1 cellular context compared by ENCODE assay signal in the genomic region with DNA sequence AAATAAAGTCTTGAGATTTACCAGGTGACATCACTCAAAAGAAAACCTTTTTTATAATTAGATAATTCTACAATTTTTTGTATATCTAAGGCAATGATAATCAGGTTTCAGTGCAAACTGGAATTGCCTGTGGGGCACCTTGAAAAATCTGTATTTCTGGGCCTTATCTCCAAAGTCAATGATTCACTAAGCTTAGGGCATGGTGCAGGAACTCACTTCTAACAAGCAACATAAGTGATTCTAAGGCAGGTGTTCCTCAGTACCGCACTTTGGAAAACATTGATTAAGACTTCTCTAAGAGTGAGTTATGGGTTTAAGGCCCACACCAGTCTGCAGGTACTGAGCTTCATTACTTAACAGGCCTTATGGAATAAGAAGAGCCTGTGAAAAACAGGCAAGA.
TF ChIP-seq lines count a peak whose summit lies in the region.

No MANE protein-coding gene starts in this region.

TF ChIP-seq in HepG2, 621 proteins besides CTCF, POLR2A, EP300 and RAD21 (continued from another document):
- TF ChIP-seq, protein P1, sequence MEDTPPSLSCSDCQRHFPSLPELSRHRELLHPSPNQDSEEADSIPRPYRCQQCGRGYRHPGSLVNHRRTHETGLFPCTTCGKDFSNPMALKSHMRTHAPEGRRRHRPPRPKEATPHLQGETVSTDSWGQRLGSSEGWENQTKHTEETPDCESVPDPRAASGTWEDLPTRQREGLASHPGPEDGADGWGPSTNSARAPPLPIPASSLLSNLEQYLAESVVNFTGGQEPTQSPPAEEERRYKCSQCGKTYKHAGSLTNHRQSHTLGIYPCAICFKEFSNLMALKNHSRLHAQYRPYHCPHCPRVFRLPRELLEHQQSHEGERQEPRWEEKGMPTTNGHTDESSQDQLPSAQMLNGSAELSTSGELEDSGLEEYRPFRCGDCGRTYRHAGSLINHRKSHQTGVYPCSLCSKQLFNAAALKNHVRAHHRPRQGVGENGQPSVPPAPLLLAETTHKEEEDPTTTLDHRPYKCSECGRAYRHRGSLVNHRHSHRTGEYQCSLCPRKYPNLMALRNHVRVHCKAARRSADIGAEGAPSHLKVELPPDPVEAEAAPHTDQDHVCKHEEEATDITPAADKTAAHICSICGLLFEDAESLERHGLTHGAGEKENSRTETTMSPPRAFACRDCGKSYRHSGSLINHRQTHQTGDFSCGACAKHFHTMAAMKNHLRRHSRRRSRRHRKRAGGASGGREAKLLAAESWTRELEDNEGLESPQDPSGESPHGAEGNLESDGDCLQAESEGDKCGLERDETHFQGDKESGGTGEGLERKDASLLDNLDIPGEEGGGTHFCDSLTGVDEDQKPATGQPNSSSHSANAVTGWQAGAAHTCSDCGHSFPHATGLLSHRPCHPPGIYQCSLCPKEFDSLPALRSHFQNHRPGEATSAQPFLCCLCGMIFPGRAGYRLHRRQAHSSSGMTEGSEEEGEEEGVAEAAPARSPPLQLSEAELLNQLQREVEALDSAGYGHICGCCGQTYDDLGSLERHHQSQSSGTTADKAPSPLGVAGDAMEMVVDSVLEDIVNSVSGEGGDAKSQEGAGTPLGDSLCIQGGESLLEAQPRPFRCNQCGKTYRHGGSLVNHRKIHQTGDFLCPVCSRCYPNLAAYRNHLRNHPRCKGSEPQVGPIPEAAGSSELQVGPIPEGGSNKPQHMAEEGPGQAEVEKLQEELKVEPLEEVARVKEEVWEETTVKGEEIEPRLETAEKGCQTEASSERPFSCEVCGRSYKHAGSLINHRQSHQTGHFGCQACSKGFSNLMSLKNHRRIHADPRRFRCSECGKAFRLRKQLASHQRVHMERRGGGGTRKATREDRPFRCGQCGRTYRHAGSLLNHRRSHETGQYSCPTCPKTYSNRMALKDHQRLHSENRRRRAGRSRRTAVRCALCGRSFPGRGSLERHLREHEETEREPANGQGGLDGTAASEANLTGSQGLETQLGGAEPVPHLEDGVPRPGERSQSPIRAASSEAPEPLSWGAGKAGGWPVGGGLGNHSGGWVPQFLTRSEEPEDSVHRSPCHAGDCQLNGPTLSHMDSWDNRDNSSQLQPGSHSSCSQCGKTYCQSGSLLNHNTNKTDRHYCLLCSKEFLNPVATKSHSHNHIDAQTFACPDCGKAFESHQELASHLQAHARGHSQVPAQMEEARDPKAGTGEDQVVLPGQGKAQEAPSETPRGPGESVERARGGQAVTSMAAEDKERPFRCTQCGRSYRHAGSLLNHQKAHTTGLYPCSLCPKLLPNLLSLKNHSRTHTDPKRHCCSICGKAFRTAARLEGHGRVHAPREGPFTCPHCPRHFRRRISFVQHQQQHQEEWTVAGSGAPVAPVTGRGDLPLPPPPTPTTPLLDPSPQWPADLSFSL (CRISPR knock-in tag; IDR thresholded peaks at IDR 0.05) = no peak
- TF ChIP-seq CBX1 (IDR thresholded peaks at IDR 0.05; ENCODE audit: low read depth) (no peak), GATAD2A (CRISPR knock-in tag; IDR thresholded peaks at IDR 0.05) (no peak), HNRNPUL1 (IDR thresholded peaks at IDR 0.05; ENCODE audit: low read depth, low read length) (no peak), ZNF253 (CRISPR knock-in tag; IDR thresholded peaks at IDR 0.05; ENCODE audit: borderline replicate concordance) (no peak), ZSCAN31 (CRISPR knock-in tag; IDR thresholded peaks at IDR 0.05; ENCODE audit: low read depth) (no peak), SNAPC2 (CRISPR knock-in tag; IDR thresholded peaks at IDR 0.05) (no peak), POLR2G (IDR thresholded peaks at IDR 0.05; ENCODE audit: low read depth, low read length) (no peak), REPIN1 (CRISPR knock-in tag; IDR thresholded peaks at IDR 0.05; ENCODE audit: borderline replicate concordance, low read depth) (no peak), SKI (IDR thresholded peaks at IDR 0.05; ENCODE audit: partially characterized antibody) (no peak)
- TF ChIP-seq, protein P2, sequence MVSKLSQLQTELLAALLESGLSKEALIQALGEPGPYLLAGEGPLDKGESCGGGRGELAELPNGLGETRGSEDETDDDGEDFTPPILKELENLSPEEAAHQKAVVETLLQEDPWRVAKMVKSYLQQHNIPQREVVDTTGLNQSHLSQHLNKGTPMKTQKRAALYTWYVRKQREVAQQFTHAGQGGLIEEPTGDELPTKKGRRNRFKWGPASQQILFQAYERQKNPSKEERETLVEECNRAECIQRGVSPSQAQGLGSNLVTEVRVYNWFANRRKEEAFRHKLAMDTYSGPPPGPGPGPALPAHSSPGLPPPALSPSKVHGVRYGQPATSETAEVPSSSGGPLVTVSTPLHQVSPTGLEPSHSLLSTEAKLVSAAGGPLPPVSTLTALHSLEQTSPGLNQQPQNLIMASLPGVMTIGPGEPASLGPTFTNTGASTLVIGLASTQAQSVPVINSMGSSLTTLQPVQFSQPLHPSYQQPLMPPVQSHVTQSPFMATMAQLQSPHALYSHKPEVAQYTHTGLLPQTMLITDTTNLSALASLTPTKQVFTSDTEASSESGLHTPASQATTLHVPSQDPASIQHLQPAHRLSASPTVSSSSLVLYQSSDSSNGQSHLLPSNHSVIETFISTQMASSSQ (IDR thresholded peaks at IDR 0.05; ENCODE audit: low read depth) = no peak
- TF ChIP-seq, protein P2 (CRISPR knock-in tag; IDR thresholded peaks at IDR 0.05; ENCODE audit: borderline replicate concordance) = no peak
- TF ChIP-seq, protein P3, sequence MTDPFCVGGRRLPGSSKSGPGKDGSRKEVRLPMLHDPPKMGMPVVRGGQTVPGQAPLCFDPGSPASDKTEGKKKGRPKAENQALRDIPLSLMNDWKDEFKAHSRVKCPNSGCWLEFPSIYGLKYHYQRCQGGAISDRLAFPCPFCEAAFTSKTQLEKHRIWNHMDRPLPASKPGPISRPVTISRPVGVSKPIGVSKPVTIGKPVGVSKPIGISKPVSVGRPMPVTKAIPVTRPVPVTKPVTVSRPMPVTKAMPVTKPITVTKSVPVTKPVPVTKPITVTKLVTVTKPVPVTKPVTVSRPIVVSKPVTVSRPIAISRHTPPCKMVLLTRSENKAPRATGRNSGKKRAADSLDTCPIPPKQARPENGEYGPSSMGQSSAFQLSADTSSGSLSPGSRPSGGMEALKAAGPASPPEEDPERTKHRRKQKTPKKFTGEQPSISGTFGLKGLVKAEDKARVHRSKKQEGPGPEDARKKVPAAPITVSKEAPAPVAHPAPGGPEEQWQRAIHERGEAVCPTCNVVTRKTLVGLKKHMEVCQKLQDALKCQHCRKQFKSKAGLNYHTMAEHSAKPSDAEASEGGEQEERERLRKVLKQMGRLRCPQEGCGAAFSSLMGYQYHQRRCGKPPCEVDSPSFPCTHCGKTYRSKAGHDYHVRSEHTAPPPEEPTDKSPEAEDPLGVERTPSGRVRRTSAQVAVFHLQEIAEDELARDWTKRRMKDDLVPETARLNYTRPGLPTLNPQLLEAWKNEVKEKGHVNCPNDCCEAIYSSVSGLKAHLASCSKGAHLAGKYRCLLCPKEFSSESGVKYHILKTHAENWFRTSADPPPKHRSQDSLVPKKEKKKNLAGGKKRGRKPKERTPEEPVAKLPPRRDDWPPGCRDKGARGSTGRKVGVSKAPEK (CRISPR knock-in tag; IDR thresholded peaks at IDR 0.05; ENCODE audit: borderline replicate concordance) = no peak
- TF ChIP-seq, protein P4, sequence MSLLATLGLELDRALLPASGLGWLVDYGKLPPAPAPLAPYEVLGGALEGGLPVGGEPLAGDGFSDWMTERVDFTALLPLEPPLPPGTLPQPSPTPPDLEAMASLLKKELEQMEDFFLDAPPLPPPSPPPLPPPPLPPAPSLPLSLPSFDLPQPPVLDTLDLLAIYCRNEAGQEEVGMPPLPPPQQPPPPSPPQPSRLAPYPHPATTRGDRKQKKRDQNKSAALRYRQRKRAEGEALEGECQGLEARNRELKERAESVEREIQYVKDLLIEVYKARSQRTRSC (CRISPR knock-in tag; IDR thresholded peaks at IDR 0.05; ENCODE audit: low read depth) = no peak
- TF ChIP-seq, protein P5, sequence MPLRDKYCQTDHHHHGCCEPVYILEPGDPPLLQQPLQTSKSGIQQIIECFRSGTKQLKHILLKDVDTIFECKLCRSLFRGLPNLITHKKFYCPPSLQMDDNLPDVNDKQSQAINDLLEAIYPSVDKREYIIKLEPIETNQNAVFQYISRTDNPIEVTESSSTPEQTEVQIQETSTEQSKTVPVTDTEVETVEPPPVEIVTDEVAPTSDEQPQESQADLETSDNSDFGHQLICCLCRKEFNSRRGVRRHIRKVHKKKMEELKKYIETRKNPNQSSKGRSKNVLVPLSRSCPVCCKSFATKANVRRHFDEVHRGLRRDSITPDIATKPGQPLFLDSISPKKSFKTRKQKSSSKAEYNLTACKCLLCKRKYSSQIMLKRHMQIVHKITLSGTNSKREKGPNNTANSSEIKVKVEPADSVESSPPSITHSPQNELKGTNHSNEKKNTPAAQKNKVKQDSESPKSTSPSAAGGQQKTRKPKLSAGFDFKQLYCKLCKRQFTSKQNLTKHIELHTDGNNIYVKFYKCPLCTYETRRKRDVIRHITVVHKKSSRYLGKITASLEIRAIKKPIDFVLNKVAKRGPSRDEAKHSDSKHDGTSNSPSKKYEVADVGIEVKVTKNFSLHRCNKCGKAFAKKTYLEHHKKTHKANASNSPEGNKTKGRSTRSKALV (CRISPR knock-in tag; IDR thresholded peaks at IDR 0.05) = no peak
- TF ChIP-seq, protein P6, sequence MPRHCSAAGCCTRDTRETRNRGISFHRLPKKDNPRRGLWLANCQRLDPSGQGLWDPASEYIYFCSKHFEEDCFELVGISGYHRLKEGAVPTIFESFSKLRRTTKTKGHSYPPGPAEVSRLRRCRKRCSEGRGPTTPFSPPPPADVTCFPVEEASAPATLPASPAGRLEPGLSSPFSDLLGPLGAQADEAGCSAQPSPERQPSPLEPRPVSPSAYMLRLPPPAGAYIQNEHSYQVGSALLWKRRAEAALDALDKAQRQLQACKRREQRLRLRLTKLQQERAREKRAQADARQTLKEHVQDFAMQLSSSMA (CRISPR knock-in tag; IDR thresholded peaks at IDR 0.05) = no peak
TF ChIP-seq in HepG2: peak in this region for 0.
